In the genomic region with DNA sequence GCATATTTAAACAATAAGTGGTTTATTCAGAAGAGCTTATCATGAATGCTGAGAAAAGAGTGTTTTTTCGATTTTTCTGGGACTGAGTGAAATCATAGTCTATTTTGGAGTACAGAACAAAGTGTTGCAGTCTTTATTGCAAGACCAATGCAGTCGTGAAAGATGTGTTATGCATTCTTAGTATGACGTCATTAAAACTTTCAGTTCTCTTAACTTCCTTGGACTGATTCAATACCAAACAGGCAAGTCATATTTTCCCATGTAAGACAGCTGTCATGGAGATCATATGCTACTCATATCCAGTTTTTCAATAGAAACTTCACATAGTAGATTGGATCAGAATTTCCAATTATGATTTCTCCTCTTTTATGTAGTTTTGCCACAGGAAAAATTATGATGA, we compare ENCODE assay signal across 16 cellular contexts.
"Had no signal": no experiment of that assay in that cellular context is flagged by ENCODE, and none has a peak within 500 bp of the region (broad histone marks: within the 10 kb centered on the region; RNA-seq: fewer than 3 reads in every experiment).

No MANE protein-coding gene starts in this region.

- DNase-seq: dermis blood vessel endothelial cell; erythroblast; gastrocnemius medialis; heart right ventricle; hypothalamus; islet precursor cell; mammary epithelial cell; mucosa of descending colon; naive thymus-derived CD8-positive, alpha-beta T cell; posterior cingulate gyrus; sigmoid colon; small intestine; stimulated activated CD4-positive, alpha-beta T cell treated with anti-CD3 and anti-CD28 coated beads, Interleukin-12 subunit alpha, Interleukin-12 subunit beta, amount 100 ng/mL, for 4 hours; stimulated activated naive CD4-positive, alpha-beta T cell treated with Interleukin-2 at 50 U/mL for 16 hours had no signal

- H3K9me3 ChIP-seq: gastrocnemius medialis, mucosa of descending colon, sigmoid colon had no signal

- H3K27ac Mint-ChIP-seq: naive thymus-derived CD8-positive, alpha-beta T cell had no signal

- FAIRE-seq: small intestine had no signal

- H3K36me3 ChIP-seq: gastrocnemius medialis, heart right ventricle, sigmoid colon had no signal

- H3K27ac ChIP-seq: gastrocnemius medialis, heart right ventricle, sigmoid colon had no signal

- H3K27me3 ChIP-seq: gastrocnemius medialis, heart right ventricle, sigmoid colon had no signal

- H3K4me3 Mint-ChIP-seq: naive thymus-derived CD8-positive, alpha-beta T cell; neural crest cell had no signal

- H3K4me1 Mint-ChIP-seq: naive thymus-derived CD8-positive, alpha-beta T cell; neural crest cell had no signal

- H3K4me1 ChIP-seq: gastrocnemius medialis, heart right ventricle, sigmoid colon had no signal

- H3K4me3 ChIP-seq: gastrocnemius medialis, heart right ventricle, mucosa of descending colon, sigmoid colon had no signal

- H3K36me3 Mint-ChIP-seq: naive thymus-derived CD8-positive, alpha-beta T cell had no signal

- ATAC-seq: gastrocnemius medialis; heart right ventricle; left lobe of liver; mucosa of descending colon; naive thymus-derived CD8-positive, alpha-beta T cell had no signal

- H3K27me3 Mint-ChIP-seq: naive thymus-derived CD8-positive, alpha-beta T cell had no signal
